12 cellular contexts compared by ENCODE assay signal in the genomic region with DNA sequence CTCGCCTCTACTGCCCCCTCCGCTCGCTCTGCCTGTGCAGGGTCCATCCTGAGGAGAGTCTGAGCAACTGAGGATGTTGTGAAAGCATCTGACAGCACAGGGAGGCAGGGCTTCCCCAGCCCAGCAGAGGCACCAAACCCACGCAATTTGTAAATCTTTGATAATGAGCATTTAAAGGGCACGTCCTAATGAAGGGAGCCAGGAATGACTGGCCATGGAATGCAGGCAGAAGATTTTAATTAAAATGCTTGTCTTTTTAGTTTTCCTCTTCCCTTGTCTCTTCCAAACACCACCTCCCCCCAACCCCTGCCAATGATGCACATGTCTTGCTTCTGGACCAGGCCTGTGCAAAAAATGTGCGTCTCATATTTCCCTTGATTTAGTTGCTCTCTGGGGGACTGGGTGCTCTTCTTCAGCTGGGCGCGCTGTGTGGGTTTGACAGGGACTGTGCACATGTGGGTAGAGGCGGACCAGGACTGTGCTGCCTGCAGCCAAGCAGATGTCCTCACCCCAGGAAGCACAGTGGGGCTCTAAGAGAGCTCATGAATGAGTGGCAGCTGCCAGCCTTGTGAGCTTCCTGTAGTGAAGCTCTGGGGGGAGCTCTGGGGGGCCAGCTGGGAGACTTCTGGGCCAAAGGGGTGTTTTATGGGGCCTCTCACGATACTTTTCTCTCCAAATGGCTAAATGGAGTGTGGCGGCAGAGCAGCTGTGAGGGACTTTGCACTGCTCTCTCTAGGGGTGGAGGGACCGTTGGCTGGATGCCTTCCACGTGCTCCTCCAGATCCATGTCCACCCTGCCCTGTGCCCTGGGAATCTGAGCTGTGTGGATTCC.
DNase-seq lines count a peak whose midpoint lies in the region; ATAC-seq, FAIRE-seq and TF ChIP-seq lines count a peak whose summit lies in the region.
"Had no signal": no experiment of that assay in that cellular context is flagged by ENCODE, and none has a peak within 500 bp of the region (broad histone marks: within the 10 kb centered on the region; RNA-seq: fewer than 3 reads in every experiment).

No MANE protein-coding gene starts in this region.

- H3K27me3 ChIP-seq in neuronal stem cell (ENCODE audit: control insufficient read depth in 3 of 3, insufficient read depth in 3 of 3, low read depth in 1 of 3, low read length in 3 of 3) (no peaks in the 10 kb centered on the region), adrenal gland (no peaks in the 10 kb centered on the region)
- H3K27me3 ChIP-seq in effector memory CD4-positive, alpha-beta T cell (replicated peaks; ENCODE audit: control insufficient read depth, insufficient read depth, low read length, poor library complexity, severe bottlenecking) = no peaks in the 10 kb centered on the region

- no CpG with 5 or more reads among the region's 13 CpGs for WGBS in neuronal stem cell (ENCODE audit: extremely low coverage in 2 of 2, insufficient read length in 2 of 2, insufficient replicate concordance in 1 of 2), 2 donors
- 65 to 75% (median 71%) methylated on average over 11 to 13 of the region's 13 CpGs for WGBS in adrenal gland, 4 donors

- peak; percentile 72 for DNase-seq in COR-L47 (lab: John Stamatoyannopoulos, UW)
- DNase-seq in NCI-H2107 treated with DMSO at 0.1 percent for 48 hours (lab: John Stamatoyannopoulos, UW; ENCODE audit: unreplicated experiment) = peak; percentile 68
- no peak for DNase-seq in neuronal stem cell (ENCODE audit: low spot score)
- DNase-seq in naive thymus-derived CD8-positive, alpha-beta T cell = no peak
- DNase-seq in NOMO-1 treated with dmso at 0.1 percent for 144 hours (lab: John Stamatoyannopoulos, UW; ENCODE audit: unreplicated experiment) = no peak
- no peak for DNase-seq in adrenal gland
- no peak for DNase-seq in effector memory CD4-positive, alpha-beta T cell
- DNase-seq: stimulated activated CD4-positive, alpha-beta T cell treated with anti-CD3 and anti-CD28 coated beads, Interleukin-1b, Interleukin-23, amount 100 ng/mL, for 48 hours had no signal

- no peak for TF ChIP-seq POLR2A in adrenal gland (IDR thresholded peaks at IDR 0.05)

- H3K4ac ChIP-seq in neuronal stem cell (ENCODE audit: low read length) = no peak overlapping the region

- H3K36me3 ChIP-seq in neuronal stem cell (replicated peaks in 1 of 2; ENCODE audit: control insufficient read depth in 2 of 2, insufficient read depth in 2 of 2, low read length in 2 of 2) (no peaks in the 10 kb centered on the region), adrenal gland (replicated peaks in 1 of 2) (no peaks in the 10 kb centered on the region)
- no peaks in the 10 kb centered on the region for H3K36me3 ChIP-seq in effector memory CD4-positive, alpha-beta T cell (ENCODE audit: control insufficient read depth, insufficient read depth, low read length)

- TF ChIP-seq CTCF in adrenal gland (IDR thresholded peaks at IDR 0.05) = no peak

- no peak overlapping the region for H4K91ac ChIP-seq in neuronal stem cell (ENCODE audit: low read depth, low read length, poor library complexity)

- H4K8ac ChIP-seq in neuronal stem cell (ENCODE audit: low read depth, low read length) = no peak overlapping the region

- H3K9me3 Mint-ChIP-seq in naive thymus-derived CD8-positive, alpha-beta T cell = no peaks in the 10 kb centered on the region

- no peak overlapping the region for H2BK5ac ChIP-seq in neuronal stem cell (ENCODE audit: low read length)

- H3K14ac ChIP-seq in neuronal stem cell (ENCODE audit: low read length) = no peak overlapping the region

- peak; percentile 86 for FAIRE-seq in endometrium (lab: Jason Lieb, UNC)
- FAIRE-seq: colon, D721Med had no signal

- POLR2A ChIA-PET in naive thymus-derived CD8-positive, alpha-beta T cell (lab: Charles Lee) = no interaction called here

- no peaks in the 10 kb centered on the region for H3K4me1 Mint-ChIP-seq in naive thymus-derived CD8-positive, alpha-beta T cell

- H3K4me1 ChIP-seq in neuronal stem cell (ENCODE audit: control insufficient read depth in 2 of 2, insufficient read depth in 1 of 2, low read depth in 1 of 2, low read length in 2 of 2) (peaks cover 0 to 15% of the 10 kb centered on the region in 2 donors), adrenal gland (replicated peaks in 1 of 2) (no peaks in the 10 kb centered on the region)
- H3K4me1 ChIP-seq in effector memory CD4-positive, alpha-beta T cell (ENCODE audit: control insufficient read depth, insufficient read depth, low read length, poor library complexity, severe bottlenecking) = no peaks in the 10 kb centered on the region

- no peak overlapping the region for H2BK15ac ChIP-seq in neuronal stem cell (ENCODE audit: low read length)

- no peak overlapping the region for H3K9ac ChIP-seq in neuronal stem cell (ENCODE audit: low read depth, low read length, poor library complexity)

- no peak overlapping the region for H2BK12ac ChIP-seq in neuronal stem cell (ENCODE audit: low read length)

- peak overlapping the region; percentile 54 for H3K18ac ChIP-seq in neuronal stem cell (ENCODE audit: low read length)

- no peak overlapping the region for H2BK120ac ChIP-seq in neuronal stem cell (ENCODE audit: low read depth, low read length)

- H3K27ac ChIP-seq in neuronal stem cell (replicated peaks; ENCODE audit: low read length) = no peak overlapping the region
- H3K27ac ChIP-seq in adrenal gland = no peak overlapping the region
- no peak overlapping the region for H3K27ac ChIP-seq in effector memory CD4-positive, alpha-beta T cell (ENCODE audit: insufficient read depth, low read length, poor library complexity, severe bottlenecking)
- H3K27ac ChIP-seq: VCaP had no signal

- no peak for ATAC-seq in naive thymus-derived CD8-positive, alpha-beta T cell

- H3K4me3 Mint-ChIP-seq in naive thymus-derived CD8-positive, alpha-beta T cell = no peak overlapping the region

- H3K27ac Mint-ChIP-seq in naive thymus-derived CD8-positive, alpha-beta T cell = peak overlapping the region in 1 of 10 donors; percentile 9

- intact Hi-C loops in adrenal gland (cut with DNase I) = no loop called here

- no peak overlapping the region for H2AFZ ChIP-seq in neuronal stem cell (ENCODE audit: low read length)

- no peaks in the 10 kb centered on the region for H3K36me3 Mint-ChIP-seq in naive thymus-derived CD8-positive, alpha-beta T cell

- no peak overlapping the region for H2AK5ac ChIP-seq in neuronal stem cell (ENCODE audit: low read depth, low read length)

- no peak overlapping the region for H3K23ac ChIP-seq in neuronal stem cell (ENCODE audit: low read depth, low read length, poor library complexity)

- peaks cover 5 to 30% (median 13%) of the 10 kb centered on the region in 5 donors for H3K27me3 Mint-ChIP-seq in naive thymus-derived CD8-positive, alpha-beta T cell

- H3K79me1 ChIP-seq in neuronal stem cell (ENCODE audit: low read depth, low read length) = no peaks in the 10 kb centered on the region

- H3K4me3 ChIP-seq in neuronal stem cell (ENCODE audit: low read length in 2 of 2) = no peak overlapping the region
- no peak overlapping the region for H3K4me3 ChIP-seq in adrenal gland
- no peak overlapping the region for H3K4me3 ChIP-seq in effector memory CD4-positive, alpha-beta T cell (ENCODE audit: insufficient read depth, low read depth, low read length, poor library complexity, severe bottlenecking)

- H3K4me2 ChIP-seq in neuronal stem cell (ENCODE audit: insufficient read depth, low read length, poor library complexity, severe bottlenecking) = no peak overlapping the region

- no peaks in the 10 kb centered on the region for H3K9me3 ChIP-seq in neuronal stem cell (replicated peaks in 1 of 2; ENCODE audit: control insufficient read depth in 2 of 2, insufficient read depth in 1 of 2, low read depth in 1 of 2, low read length in 2 of 2)
- no peaks in the 10 kb centered on the region for H3K9me3 ChIP-seq in adrenal gland (replicated peaks in 1 of 3)
- no peaks in the 10 kb centered on the region for H3K9me3 ChIP-seq in effector memory CD4-positive, alpha-beta T cell (ENCODE audit: control insufficient read depth, low read length)

Comparison
In these comparisons a context has a peak if more than half of its experiments do, and no peak if none do; other contexts are left out.
1. DNase-seq: peak in COR-L47 (single experiment) and NCI-H2107 treated with DMSO at 0.1 percent for 48 hours (single experiment); none in neuronal stem cell (single experiment), naive thymus-derived CD8-positive, alpha-beta T cell (0 of 10), NOMO-1 treated with dmso at 0.1 percent for 144 hours (single experiment), adrenal gland (0 of 7) and effector memory CD4-positive, alpha-beta T cell (0 of 3).